In genomic region chr19:48249502-48250014, GRCh38 we compare ENCODE assay signal across 8 cellular contexts. TPM values are rescaled to one million over a fixed set of nuclear protein-coding genes. Genes with fewer than 3 reads are reported as not detected.
DNase-seq lines count a peak whose midpoint lies in the region; ATAC-seq and TF ChIP-seq lines count a peak whose summit lies in the region.

No MANE protein-coding gene starts in this region.

- H3K27me3 ChIP-seq in gastroesophageal sphincter: no peaks in the 10 kb centered on the region

- no peaks in the 10 kb centered on the region for H3K27me3 Mint-ChIP-seq in activated CD4-positive, alpha-beta memory T cell treated with anti-CD3 and anti-CD28 coated beads, Interleukin-2, amount 10 ng/mL, durations not matched to agents 7 days and 5 days

- peaks cover 60% of the 10 kb centered on the region for H3K36me3 Mint-ChIP-seq in activated CD4-positive, alpha-beta memory T cell treated with anti-CD3 and anti-CD28 coated beads, Interleukin-2, amount 10 ng/mL, durations not matched to agents 7 days and 5 days (ENCODE audit: low read depth)

- peak; percentile 85 for DNase-seq in activated CD4-positive, alpha-beta memory T cell treated with anti-CD3 and anti-CD28 coated beads, Interleukin-2, amount 10 ng/mL, durations not matched to agents 7 days and 5 days
- peak; percentile 83 for DNase-seq in stimulated activated CD4-positive, alpha-beta T cell treated with anti-CD3 and anti-CD28 coated beads, Interleukin-1b, Interleukin-23, amount 100 ng/mL, for 48 hours
- no peak for DNase-seq in foreskin fibroblast
- no peak for DNase-seq in mesenteric fat pad (ENCODE audit: low spot score)

- 69 to 84% methylated on average over 10 to 13 of the region's 13 CpGs for WGBS in gastroesophageal sphincter (ENCODE audit: low coverage in 1 of 2), 2 donors

- H3K27ac Mint-ChIP-seq in activated CD4-positive, alpha-beta memory T cell treated with anti-CD3 and anti-CD28 coated beads, Interleukin-2, amount 10 ng/mL, durations not matched to agents 7 days and 5 days: peak overlapping the region; percentile 99

- peaks cover 0 to 31% of the 10 kb centered on the region in 2 donors for H3K36me3 ChIP-seq in gastroesophageal sphincter

- POLR2A ChIA-PET in activated CD4-positive, alpha-beta memory T cell treated with anti-CD3 and anti-CD28 coated beads, Interleukin-2, amount 10 ng/mL, durations not matched to agents 7 days and 5 days (lab: Charles Lee): interaction anchor here (0.7 to 3.3 kb wide), 13 partner anchors 10 to 115 kb away, joined by 3 to 49 read pairs (median 4); partner anchors contain the start of genes EMP3, LIG1, SYNGR4 and ZSWIM9

- H3K9me3 Mint-ChIP-seq in activated CD4-positive, alpha-beta memory T cell treated with anti-CD3 and anti-CD28 coated beads, Interleukin-2, amount 10 ng/mL, durations not matched to agents 7 days and 5 days: no peaks in the 10 kb centered on the region

- H3K4me3 Mint-ChIP-seq in activated CD4-positive, alpha-beta memory T cell treated with anti-CD3 and anti-CD28 coated beads, Interleukin-2, amount 10 ng/mL, durations not matched to agents 7 days and 5 days: peak overlapping the region; percentile 82

- TF ChIP-seq EP300 in gastroesophageal sphincter (IDR thresholded peaks at IDR 0.05): no peak

- peak overlapping the region in 3 of 4 donors; percentile 60 to 61 (median 60) for H3K27ac ChIP-seq in gastroesophageal sphincter

- CTCF ChIA-PET in activated CD4-positive, alpha-beta memory T cell treated with anti-CD3 and anti-CD28 coated beads, Interleukin-2, amount 10 ng/mL, durations not matched to agents 7 days and 5 days (lab: Charles Lee): interaction anchor here (0.6 to 2.2 kb wide), 3 partner anchors 10 to 85 kb away, joined by 3 to 21 read pairs (median 6); no protein-coding TSS in a partner anchor

- TF ChIP-seq CTCF in gastroesophageal sphincter (IDR thresholded peaks at IDR 0.05): no peak
- TF ChIP-seq CTCF in foreskin fibroblast (IDR thresholded peaks at IDR 0.05; ENCODE audit: low read depth, low read length): no peak

- H3K9me3 ChIP-seq in gastroesophageal sphincter: no peaks in the 10 kb centered on the region

- peak; percentile 64 for TF ChIP-seq POLR2A in GM18526 (IDR thresholded peaks at IDR 0.05; ENCODE audit: extremely low read depth, insufficient read length)
- peak in 1 of 2 donors; percentile 34 for TF ChIP-seq POLR2A in gastroesophageal sphincter (IDR thresholded peaks at IDR 0.05)

- peaks cover 0 to 25% (median 5%) of the 10 kb centered on the region in 3 donors for H3K4me1 ChIP-seq in gastroesophageal sphincter

- H3K4me3 ChIP-seq in gastroesophageal sphincter: peak overlapping the region in 1 of 2 donors; percentile 36
- H3K4me3 ChIP-seq in foreskin fibroblast (ENCODE audit: low read depth in 1 of 2, low read length in 2 of 2): no peak overlapping the region

- ATAC-seq in HG03571 (IDR thresholded peaks at IDR 0.05; ENCODE audit: unreplicated experiment) (peak; percentile 56), gastroesophageal sphincter (peak; percentile 70), HG02970 (IDR thresholded peaks at IDR 0.05; ENCODE audit: low FRiP score, unreplicated experiment) (no peak)

- H3K4me1 Mint-ChIP-seq in activated CD4-positive, alpha-beta memory T cell treated with anti-CD3 and anti-CD28 coated beads, Interleukin-2, amount 10 ng/mL, durations not matched to agents 7 days and 5 days: peaks cover 79% of the 10 kb centered on the region

RNA-seq across cellular contexts. Expression of gene CARD8, which starts 6.2 kb away (rescaled TPM):
- total RNA-seq in activated CD4-positive, alpha-beta memory T cell treated with anti-CD3 and anti-CD28 coated beads, Interleukin-2, amount 10 ng/mL, durations not matched to agents 7 days and 5 days: 100 to 1,000 TPM; 247 to 253 TPM
- total RNA-seq in gastroesophageal sphincter: 10 to 100 TPM; 18.7 to 30.4 (median 22.4) TPM
- 57.6 TPM for total RNA-seq in mesenteric fat pad

RNA-seq across cellular contexts. Expression of gene ZNF114, which starts 20.3 kb away (rescaled TPM):
- total RNA-seq in activated CD4-positive, alpha-beta memory T cell treated with anti-CD3 and anti-CD28 coated beads, Interleukin-2, amount 10 ng/mL, durations not matched to agents 7 days and 5 days: under 1 TPM; 0.15 to 0.20 TPM
- total RNA-seq in gastroesophageal sphincter: under 1 TPM in 2 of 4 donors, not detected in 2; 0.27 to 0.64 TPM
- 0.87 TPM for total RNA-seq in mesenteric fat pad

Comparison
In these comparisons a context has a peak if more than half of its experiments do, and no peak if none do; other contexts are left out.
1. DNase-seq: peak in activated CD4-positive, alpha-beta memory T cell treated with anti-CD3 and anti-CD28 coated beads, Interleukin-2, amount 10 ng/mL, durations not matched to agents 7 days and 5 days (single experiment) and stimulated activated CD4-positive, alpha-beta T cell treated with anti-CD3 and anti-CD28 coated beads, Interleukin-1b, Interleukin-23, amount 100 ng/mL, for 48 hours (single experiment); none in foreskin fibroblast (0 of 2) and mesenteric fat pad (single experiment).